In the genomic region with DNA sequence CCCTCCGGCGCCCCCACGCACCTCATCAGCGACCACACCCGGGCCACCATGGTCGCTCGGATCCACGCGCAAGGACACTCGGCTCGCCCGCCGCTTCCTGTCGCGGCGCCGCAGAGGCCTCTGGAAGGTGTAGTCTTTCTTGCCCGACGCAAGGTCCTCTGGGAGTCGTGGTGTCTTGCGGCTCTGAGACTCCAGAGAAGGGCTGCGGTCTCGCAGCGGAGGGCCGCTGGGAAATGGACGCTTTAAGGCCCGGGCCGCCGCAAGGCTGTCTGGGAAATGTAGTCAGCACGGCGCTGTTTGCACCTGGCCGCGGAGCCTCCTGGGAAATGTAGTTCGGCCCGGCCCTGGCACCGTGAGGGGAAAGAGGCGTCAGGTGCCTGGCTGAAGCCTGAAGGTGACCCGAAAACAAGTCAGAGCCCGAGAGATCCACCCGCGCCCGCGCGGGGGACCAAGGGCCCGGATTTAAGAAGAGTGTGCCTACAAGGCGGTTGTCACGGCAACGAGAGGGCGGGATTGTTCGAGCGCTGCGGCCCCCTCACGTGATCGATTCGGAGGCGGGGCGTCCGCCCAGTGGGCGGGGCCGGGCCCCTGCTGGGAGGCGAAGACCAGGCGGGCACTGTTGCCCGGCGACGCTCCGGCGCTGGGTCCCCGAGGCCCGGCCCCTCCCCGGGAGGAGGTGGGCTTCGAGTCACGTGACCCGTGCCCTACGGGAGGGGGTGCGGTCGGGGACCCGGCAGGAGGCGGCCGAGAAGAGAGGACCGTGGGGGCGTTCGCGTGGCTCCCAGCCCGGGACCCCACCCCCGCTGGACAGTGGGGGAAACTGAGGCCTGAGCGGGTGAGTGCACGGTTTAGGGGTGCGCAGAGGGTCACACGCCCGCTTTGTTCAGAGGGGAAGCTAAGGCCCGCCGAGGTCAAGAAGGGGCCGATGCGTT, we compare ENCODE assay signal across 1 cellular context.
TF ChIP-seq lines count a peak whose summit lies in the region.

A gene with protein sequence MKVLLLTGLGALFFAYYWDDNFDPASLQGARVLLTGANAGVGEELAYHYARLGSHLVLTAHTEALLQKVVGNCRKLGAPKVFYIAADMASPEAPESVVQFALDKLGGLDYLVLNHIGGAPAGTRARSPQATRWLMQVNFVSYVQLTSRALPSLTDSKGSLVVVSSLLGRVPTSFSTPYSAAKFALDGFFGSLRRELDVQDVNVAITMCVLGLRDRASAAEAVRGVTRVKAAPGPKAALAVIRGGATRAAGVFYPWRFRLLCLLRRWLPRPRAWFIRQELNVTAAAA (plus strand): TSS at position 591 of the 932 bp plus-strand sequence. CDS start 3,806 bp downstream, outside the sequence.
A gene with protein sequence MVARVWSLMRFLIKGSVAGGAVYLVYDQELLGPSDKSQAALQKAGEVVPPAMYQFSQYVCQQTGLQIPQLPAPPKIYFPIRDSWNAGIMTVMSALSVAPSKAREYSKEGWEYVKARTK (minus strand): TSS at position 80 of the 932 bp plus-strand sequence. CDS start 30 bp downstream, at position 50.

TF ChIP-seq in HCT116, 20 proteins besides CTCF, POLR2A, EP300 and RAD21 (continued from another document):
- TF ChIP-seq, protein P1, sequence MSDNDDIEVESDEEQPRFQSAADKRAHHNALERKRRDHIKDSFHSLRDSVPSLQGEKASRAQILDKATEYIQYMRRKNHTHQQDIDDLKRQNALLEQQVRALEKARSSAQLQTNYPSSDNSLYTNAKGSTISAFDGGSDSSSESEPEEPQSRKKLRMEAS (IDR thresholded peaks at IDR 0.05): peak; percentile 84
- peak; percentile 62 for TF ChIP-seq TCF7L2 (IDR thresholded peaks at IDR 0.05; ENCODE audit: borderline replicate concordance, extremely low read depth, insufficient read depth, insufficient read length)
